11 cellular contexts compared by ENCODE assay signal in genomic region chr11:11622772-11623531, GRCh38. TPM values are rescaled to one million over a fixed set of nuclear protein-coding genes. Genes with fewer than 3 reads are reported as not detected.
A peak's percentile ranks its signal among the peaks of the same experiment; 100 is the strongest.
DNase-seq lines count a peak whose midpoint lies in the region; ATAC-seq and TF ChIP-seq lines count a peak whose summit lies in the region.
"Had no signal": no experiment of that assay in that cellular context is flagged by ENCODE, and none has a peak within 500 bp of the region (broad histone marks: within the 10 kb centered on the region; RNA-seq: fewer than 3 reads in every experiment).

No MANE protein-coding gene starts in this region.

- peaks cover 19% of the 10 kb centered on the region for H3K4me1 Mint-ChIP-seq in activated T-cell treated with anti-CD3 and anti-CD28 coated beads, Interleukin-2, amount 50 U/mL, for 72 hours (ENCODE audit: low read depth)
- H3K4me1 Mint-ChIP-seq in T-helper 17 cell, result no peaks in the 10 kb centered on the region

- 83 to 84% methylated on average over 5 to 7 of the region's 8 CpGs for WGBS in mesodermal cell (ENCODE audit: insufficient coverage in 2 of 2), 2 experiments

- intact Hi-C loops in upper lobe of right lung (cut with DNase I), result no loop called here

- H3K36me3 ChIP-seq in mesodermal cell (ENCODE audit: control insufficient read depth, insufficient read depth, low read length) (no peaks in the 10 kb centered on the region), upper lobe of right lung (no peaks in the 10 kb centered on the region)
- H3K36me3 ChIP-seq: adrenal gland, right atrium auricular region had no signal

- DNase-seq in activated T-cell treated with anti-CD3 and anti-CD28 coated beads, Interleukin-2, amount 50 U/mL, for 72 hours, result no peak
- no peak for DNase-seq in activated T-cell treated with anti-CD3 and anti-CD28 coated beads for 4 hours
- DNase-seq in T-helper 17 cell, result no peak
- no peak for DNase-seq in upper lobe of right lung
- DNase-seq in NCI-H446 treated with DMSO at 0.1 percent for 48 hours (lab: John Stamatoyannopoulos, UW), result no peak
- no peak for DNase-seq in NCI-H2171 (lab: John Stamatoyannopoulos, UW)
- DNase-seq in epidermal melanocyte (ENCODE audit: insufficient read length, low spot score), result no peak
- DNase-seq: GF-D8 had no signal

- no peaks in the 10 kb centered on the region for H3K36me3 Mint-ChIP-seq in activated T-cell treated with anti-CD3 and anti-CD28 coated beads, Interleukin-2, amount 50 U/mL, for 72 hours (ENCODE audit: insufficient read depth in 2 of 2)
- H3K36me3 Mint-ChIP-seq in T-helper 17 cell (ENCODE audit: low read depth), result no peaks in the 10 kb centered on the region

- peak overlapping the region; percentile 54 to 90 for H3K4me3 Mint-ChIP-seq in activated T-cell treated with anti-CD3 and anti-CD28 coated beads, Interleukin-2, amount 50 U/mL, for 72 hours
- H3K4me3 Mint-ChIP-seq in T-helper 17 cell, result peak overlapping the region; percentile 47

- no peaks in the 10 kb centered on the region for H3K9me3 ChIP-seq in T-helper 17 cell (ENCODE audit: control insufficient read depth, low read length, poor library complexity, severe bottlenecking)
- no peaks in the 10 kb centered on the region for H3K9me3 ChIP-seq in mesodermal cell (ENCODE audit: control insufficient read depth, low read length)
- no peaks in the 10 kb centered on the region for H3K9me3 ChIP-seq in upper lobe of right lung
- H3K9me3 ChIP-seq: adrenal gland, right atrium auricular region had no signal

- no peak for ATAC-seq in activated T-cell treated with anti-CD3 and anti-CD28 coated beads, Interleukin-2, amount 50 U/mL, for 72 hours (replicated peaks in 1 of 2)
- no peak for ATAC-seq in T-helper 17 cell
- no peak for ATAC-seq in upper lobe of right lung

- H3K27me3 Mint-ChIP-seq in activated T-cell treated with anti-CD3 and anti-CD28 coated beads, Interleukin-2, amount 50 U/mL, for 72 hours (ENCODE audit: low read depth), result peaks cover 50% of the 10 kb centered on the region
- peaks cover 64% of the 10 kb centered on the region for H3K27me3 Mint-ChIP-seq in T-helper 17 cell

- H3K4me3 ChIP-seq in mesodermal cell (ENCODE audit: extremely low read depth, insufficient read depth, low read length, poor library complexity, severe bottlenecking) (no peak overlapping the region), upper lobe of right lung (no peak overlapping the region)

- H3K27ac Mint-ChIP-seq in activated T-cell treated with anti-CD3 and anti-CD28 coated beads, Interleukin-2, amount 50 U/mL, for 72 hours, result no peak overlapping the region
- H3K27ac Mint-ChIP-seq in T-helper 17 cell, result no peak overlapping the region

- no peak for TF ChIP-seq CTCF in upper lobe of right lung (IDR thresholded peaks at IDR 0.05)

- peaks cover 5% of the 10 kb centered on the region for H3K27me3 ChIP-seq in upper lobe of right lung
- H3K27me3 ChIP-seq: right atrium auricular region had no signal

- H3K9me3 Mint-ChIP-seq in activated T-cell treated with anti-CD3 and anti-CD28 coated beads, Interleukin-2, amount 50 U/mL, for 72 hours, result no peaks in the 10 kb centered on the region

- H3K4me1 ChIP-seq in mesodermal cell (ENCODE audit: control insufficient read depth, insufficient read depth, low read length, poor library complexity, severe bottlenecking) (peaks cover 9% of the 10 kb centered on the region), upper lobe of right lung (peaks cover 8% of the 10 kb centered on the region)

- peak overlapping the region; percentile 49 for H3K27ac ChIP-seq in mesodermal cell (ENCODE audit: low read depth, low read length, severe bottlenecking)
- H3K27ac ChIP-seq in upper lobe of right lung, result peak overlapping the region; percentile 51

RNA-seq across cellular contexts. Expression of gene GALNT18, which starts 1.1 kb away (rescaled TPM):
- total RNA-seq in activated T-cell treated with anti-CD3 and anti-CD28 coated beads, Interleukin-2, amount 50 U/mL, for 72 hours, result 1 to 10 TPM; 2.4 to 2.5 TPM
- total RNA-seq in T-helper 17 cell (not detected), upper lobe of right lung (55.5 TPM)
- 11.0 TPM for polyA plus RNA-seq in mesodermal cell (2013, experiment 1 of 2)
- polyA plus RNA-seq in mesodermal cell (2013, experiment 2 of 2), result 6.9 TPM

Comparison
In these comparisons a context has a peak if more than half of its experiments do, and no peak if none do; other contexts are left out.
1. RNA of gene GALNT18, which starts 1.1 kb away (total RNA-seq): 55.5 TPM in upper lobe of right lung (single experiment); 2.4 to 2.5 TPM in activated T-cell treated with anti-CD3 and anti-CD28 coated beads, Interleukin-2, amount 50 U/mL, for 72 hours and not detected in T-helper 17 cell; every median in the first group is over 10 times any median in the second.